In genomic region chr3:9879830-9880549, GRCh38 we compare ENCODE assay signal across 25 cellular contexts. TPM values are rescaled to one million over a fixed set of nuclear protein-coding genes. Genes with fewer than 3 reads are reported as not detected.
DNase-seq lines count a peak whose midpoint lies in the region; ATAC-seq and TF ChIP-seq lines count a peak whose summit lies in the region.
"Had no signal": no experiment of that assay in that cellular context is flagged by ENCODE, and none has a peak within 500 bp of the region (broad histone marks: within the 10 kb centered on the region; RNA-seq: fewer than 3 reads in every experiment).

CIDEC (minus strand) TSS chr3:9880253; CDS start chr3:9878486, 1,767 bp downstream.

- TF ChIP-seq CTCF in RWPE1 (conservative IDR thresholded peaks at IDR 0.05; ENCODE audit: low read depth) (no peak), transverse colon (IDR thresholded peaks at IDR 0.05) (no peak), dorsolateral prefrontal cortex (IDR thresholded peaks at IDR 0.05 in 54 of 56, conservative IDR thresholded peaks at IDR 0.05 in 2 of 56; ENCODE audit: low read depth in 1 of 56, partially characterized antibody in 56 of 56) (no peak)

- H3K27ac Mint-ChIP-seq in effector memory CD8-positive, alpha-beta T cell, result no peak within 1 kb of the TSS
- H3K27ac Mint-ChIP-seq: activated naive CD8-positive, alpha-beta T cell treated with anti-CD3 and anti-CD28 coated beads, Interleukin-2, amount 50 U/mL, for 24 hours; WTC11 had no signal

- CTCF ChIA-PET in RWPE1 (lab: Yijun Ruan, JAX), result no interaction called here

- H3K36me3 Mint-ChIP-seq in effector memory CD8-positive, alpha-beta T cell (ENCODE audit: insufficient read depth), result peaks cover 4% of the 10 kb centered on the region
- H3K36me3 Mint-ChIP-seq: WTC11 had no signal

- DNase-seq in NCI-H82 (lab: John Stamatoyannopoulos, UW), result peak; percentile 20
- no peak for DNase-seq in NCI-H82 treated with DMSO at 0.1 percent for 48 hours (lab: John Stamatoyannopoulos, UW; ENCODE audit: unreplicated experiment)
- no peak for DNase-seq in RWPE1 (ENCODE audit: low spot score)
- DNase-seq in left kidney (ENCODE audit: low read depth, low spot score), result peak; percentile 26
- no peak for DNase-seq in transverse colon
- DNase-seq in dorsolateral prefrontal cortex, result no peak
- DNase-seq in NCI-H1092 treated with DMSO at 0.1 percent for 48 hours (lab: John Stamatoyannopoulos, UW), result no peak
- no peak for DNase-seq in effector memory CD8-positive, alpha-beta T cell
- DNase-seq: activated CD8-positive, alpha-beta memory T cell treated with anti-CD3 and anti-CD28 coated beads for 24 hours; activated naive CD8-positive, alpha-beta T cell treated with anti-CD3 and anti-CD28 coated beads, Interleukin-2, amount 50 U/mL, for 24 hours; central memory CD4-positive, alpha-beta T cell; effector CD4-positive, alpha-beta T cell; hippocampal formation; NCI-H1694 treated with DMSO at 0.1 percent for 48 hours; NCI-H345; right cardiac atrium; SIG-M5; T-helper 2 cell; testis had no signal

- H3K9me3 ChIP-seq in transverse colon, result no peaks in the 10 kb centered on the region
- H3K9me3 ChIP-seq: BLaER1 treated with 17β-estradiol and CSF1 and Interleukin-3, amounts not matched to agents 10 nM and 100 nM; HAP-1; testis had no signal

- no peaks in the 10 kb centered on the region for H3K36me3 ChIP-seq in transverse colon
- H3K36me3 ChIP-seq: BLaER1 treated with 17β-estradiol and CSF1 and Interleukin-3, amounts not matched to agents 10 nM and 100 nM; HAP-1 had no signal

- 80 to 89% methylated on average over 1 to 7 of the region's 7 CpGs for WGBS in transverse colon (ENCODE audit: low coverage in 1 of 2), 2 donors

- intact Hi-C loops in transverse colon (cut with DNase I; ENCODE audit: low total_unique reads) (no loop called here), dorsolateral prefrontal cortex (cut with DNase I) (no loop called here)

- in situ Hi-C loops in transverse colon (cut with MboI; ENCODE audit: low pct_ligation_motif_present in 1 of 4, low pct_unique_long_range_greater_than_20kb in 1 of 4, low sequenced_read_pairs in 3 of 4), result no loop called here

- H3K4me1 ChIP-seq in transverse colon, result peaks cover 0 to 8% (median 2%) of the 10 kb centered on the region in 4 donors
- H3K4me1 ChIP-seq: BLaER1 treated with 17β-estradiol and CSF1 and Interleukin-3, amounts not matched to agents 10 nM and 100 nM; HAP-1; testis had no signal

- no peak within 1 kb of the TSS for H3K4me3 ChIP-seq in transverse colon
- H3K4me3 ChIP-seq in dorsolateral prefrontal cortex, result no peak within 1 kb of the TSS
- H3K4me3 ChIP-seq: BLaER1 treated with 17β-estradiol and CSF1 and Interleukin-3, amounts not matched to agents 10 nM and 100 nM; HAP-1; testis had no signal

- no peaks in the 10 kb centered on the region for H3K27me3 ChIP-seq in transverse colon
- H3K27me3 ChIP-seq in dorsolateral prefrontal cortex, result no peaks in the 10 kb centered on the region
- H3K27me3 ChIP-seq: BLaER1 treated with 17β-estradiol and CSF1 and Interleukin-3, amounts not matched to agents 10 nM and 100 nM; testis had no signal

- POLR2A ChIA-PET in RWPE1 (lab: Yijun Ruan, JAX; ENCODE audit: low non-redundant PET), result no interaction called here

- H3K27ac ChIP-seq in RWPE1, result peak within 1 kb of the TSS; percentile 29; the same call in 1 of the 2 replicates
- H3K27ac ChIP-seq in transverse colon, result peak within 1 kb of the TSS in 2 of 4 donors; percentile 17 to 24
- H3K27ac ChIP-seq in dorsolateral prefrontal cortex, result no peak within 1 kb of the TSS
- H3K27ac ChIP-seq: 22Rv1; BLaER1 treated with 17β-estradiol and CSF1 and Interleukin-3, amounts not matched to agents 10 nM and 100 nM; testis had no signal

- H3K4me1 Mint-ChIP-seq in effector memory CD8-positive, alpha-beta T cell (ENCODE audit: low read depth in 2 of 2), result no peaks in the 10 kb centered on the region
- H3K4me1 Mint-ChIP-seq: activated naive CD8-positive, alpha-beta T cell treated with anti-CD3 and anti-CD28 coated beads, Interleukin-2, amount 50 U/mL, for 24 hours; WTC11 had no signal

- TF ChIP-seq POLR2A in transverse colon (IDR thresholded peaks at IDR 0.05), result no peak

- H3K4me3 Mint-ChIP-seq in effector memory CD8-positive, alpha-beta T cell, result no peak within 1 kb of the TSS
- H3K4me3 Mint-ChIP-seq: activated naive CD8-positive, alpha-beta T cell treated with anti-CD3 and anti-CD28 coated beads, Interleukin-2, amount 50 U/mL, for 24 hours; WTC11 had no signal

- H3K9me3 Mint-ChIP-seq in effector memory CD8-positive, alpha-beta T cell, result no peaks in the 10 kb centered on the region
- H3K9me3 Mint-ChIP-seq: activated naive CD8-positive, alpha-beta T cell treated with anti-CD3 and anti-CD28 coated beads, Interleukin-2, amount 50 U/mL, for 24 hours; WTC11 had no signal

- peaks cover 7 to 32% of the 10 kb centered on the region in 2 donors for H3K27me3 Mint-ChIP-seq in effector memory CD8-positive, alpha-beta T cell
- H3K27me3 Mint-ChIP-seq: activated naive CD8-positive, alpha-beta T cell treated with anti-CD3 and anti-CD28 coated beads, Interleukin-2, amount 50 U/mL, for 24 hours had no signal

- ATAC-seq in effector memory CD8-positive, alpha-beta T cell (replicated peaks), result no peak
- ATAC-seq: activated naive CD8-positive, alpha-beta T cell treated with anti-CD3 and anti-CD28 coated beads, Interleukin-2, amount 50 U/mL, for 24 hours; right cardiac atrium; WTC11 had no signal

- TF ChIP-seq EP300 in transverse colon (IDR thresholded peaks at IDR 0.05; ENCODE audit: low read depth), result no peak

RNA-seq across cellular contexts. Expression of gene CIDEC, which starts in this region (rescaled TPM):
- total RNA-seq in transverse colon (10 to 100 TPM in 3 of 4 donors, under 1 TPM in 1; 1.00 to 50.5 (median 48.0) TPM), dorsolateral prefrontal cortex (1 to 10 TPM in 1 of 120 experiments, under 1 TPM in 9, not detected in 110; 0.40 to 1.9 (median 0.58) TPM)
- total RNA-seq: kidney epithelial cell, M059J, WTC11 had no signal

Comparison
In these comparisons a context has a peak if more than half of its experiments do, and no peak if none do; other contexts are left out.
1. DNase-seq: peak in NCI-H82 (single experiment) and left kidney (single experiment); none in NCI-H82 treated with DMSO at 0.1 percent for 48 hours (single experiment), RWPE1 (single experiment), transverse colon (single experiment), dorsolateral prefrontal cortex (0 of 10), NCI-H1092 treated with DMSO at 0.1 percent for 48 hours (single experiment) and effector memory CD8-positive, alpha-beta T cell (0 of 3).